In genomic region chr2:86275384-86275799, GRCh38 we compare ENCODE assay signal across 15 cellular contexts.
A peak's percentile ranks its signal among the peaks of the same experiment; 100 is the strongest.
DNase-seq lines count a peak whose midpoint lies in the region; ATAC-seq, FAIRE-seq and TF ChIP-seq lines count a peak whose summit lies in the region.
"Had no signal": no experiment of that assay in that cellular context is flagged by ENCODE, and none has a peak within 500 bp of the region (broad histone marks: within the 10 kb centered on the region; RNA-seq: fewer than 3 reads in every experiment).

No MANE protein-coding gene starts in this region.

- TF ChIP-seq POLR2A in GM12892 (IDR thresholded peaks at IDR 0.05; ENCODE audit: low read depth, low read length) = no peak

- no peak for TF ChIP-seq CTCF in mucosa of descending colon (IDR thresholded peaks at IDR 0.05)

- ATAC-seq in GM19025 (IDR thresholded peaks at IDR 0.05; ENCODE audit: low read depth, unreplicated experiment) (peak; percentile 20), HG03378 (IDR thresholded peaks at IDR 0.05; ENCODE audit: unreplicated experiment) (peak; percentile 15), mucosa of descending colon (peak; percentile 86), GM21367 (IDR thresholded peaks at IDR 0.05; ENCODE audit: unreplicated experiment) (no peak), HG03457 (IDR thresholded peaks at IDR 0.05; ENCODE audit: unreplicated experiment) (no peak)

- H3K36me3 ChIP-seq in mucosa of descending colon (ENCODE audit: low read depth) = no peaks in the 10 kb centered on the region

- H3K9me3 ChIP-seq in mucosa of descending colon = peaks cover 17% of the 10 kb centered on the region

- DNase-seq in GM12892 (ENCODE audit: insufficient read length) = no peak
- peak in 2 of 3 donors; percentile 57 to 59 for DNase-seq in mucosa of descending colon
- DNase-seq in COR-L47 (lab: John Stamatoyannopoulos, UW) = no peak
- DNase-seq in activated gamma-delta T cell (lab: John Stamatoyannopoulos, UW) = no peak
- DNase-seq: activated effector memory CD4-positive, alpha-beta T cell treated with Interleukin-2 at 50 U/mL for 16 hours; GDM1; GOT3; NCI-H748 treated with DMSO at 0.1 percent for 48 hours had no signal

- no peak overlapping the region for H3K4me3 ChIP-seq in mucosa of descending colon
- H3K4me3 ChIP-seq: ascending aorta, PC-9, SK-N-MC had no signal

- intact Hi-C loops in mucosa of descending colon (cut with DNase I, micrococcal nuclease) = no loop called here

- FAIRE-seq in GM12892 (lab: Jason Lieb, UNC) = peak; percentile 33

- peaks cover 23% of the 10 kb centered on the region for H3K4me1 ChIP-seq in mucosa of descending colon (ENCODE audit: low read depth)

Comparison
In these comparisons a context has a peak if more than half of its experiments do, and no peak if none do; other contexts are left out.
1. DNase-seq: peak in mucosa of descending colon (2 of 3); none in GM12892 (single experiment), COR-L47 (single experiment) and activated gamma-delta T cell (single experiment).
2. ATAC-seq: peak in GM19025 (single experiment), HG03378 (single experiment) and mucosa of descending colon (single experiment); none in GM21367 (single experiment) and HG03457 (single experiment).